ENCODE assay signal across 2 cellular contexts in the genomic region with DNA sequence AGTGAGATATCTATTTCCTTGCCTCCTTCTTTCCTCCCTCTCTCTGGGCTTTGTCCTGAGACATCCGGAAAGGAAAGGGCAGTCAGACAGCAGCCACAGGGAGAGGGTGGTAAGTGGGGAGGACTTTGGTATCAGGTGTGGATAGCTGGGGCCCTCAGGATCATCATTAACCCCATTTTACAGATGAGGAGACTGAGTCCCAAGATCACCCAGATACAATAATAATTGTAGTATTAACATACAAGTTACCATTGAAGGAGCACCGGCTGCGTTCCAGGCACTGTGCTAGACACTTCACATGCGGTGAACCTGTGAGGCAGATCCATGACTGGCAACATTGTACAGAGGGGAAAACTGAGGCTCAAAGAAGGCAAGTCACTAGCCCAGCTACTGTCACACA.
TF ChIP-seq lines count a peak whose summit lies in the region.

No MANE protein-coding gene starts in this region.

TF ChIP-seq in HepG2, 621 proteins besides CTCF, POLR2A, EP300 and RAD21:
- TF ChIP-seq NR2F1 (CRISPR knock-in tag; IDR thresholded peaks at IDR 0.05) (no peak), ZNF629 (CRISPR knock-in tag; conservative IDR thresholded peaks at IDR 0.05) (peak; percentile 81), AKAP8 (CRISPR knock-in tag; IDR thresholded peaks at IDR 0.05) (no peak), RXRA (CRISPR knock-in tag; IDR thresholded peaks at IDR 0.05) (no peak), ZMYM3 (CRISPR knock-in tag; IDR thresholded peaks at IDR 0.05) (0 out of 2 replicates have a peak, but pooled peaks have one; percentile 20), MED13 (CRISPR knock-in tag; IDR thresholded peaks at IDR 0.05) (no peak), ZNF709 (CRISPR knock-in tag; IDR thresholded peaks at IDR 0.05) (no peak), RBFOX2 (IDR thresholded peaks at IDR 0.05; ENCODE audit: low read depth, low read length) (no peak), CREM (IDR thresholded peaks at IDR 0.05) (no peak), CREM (CRISPR knock-in tag; IDR thresholded peaks at IDR 0.05) (no peak), NR2C2 (CRISPR knock-in tag; IDR thresholded peaks at IDR 0.05; ENCODE audit: borderline replicate concordance) (no peak), CHD2 (IDR thresholded peaks at IDR 0.05; ENCODE audit: low read depth, low read length) (no peak), REPIN1 (CRISPR knock-in tag; IDR thresholded peaks at IDR 0.05; ENCODE audit: borderline replicate concordance, low read depth) (no peak)
- TF ChIP-seq, protein P1, sequence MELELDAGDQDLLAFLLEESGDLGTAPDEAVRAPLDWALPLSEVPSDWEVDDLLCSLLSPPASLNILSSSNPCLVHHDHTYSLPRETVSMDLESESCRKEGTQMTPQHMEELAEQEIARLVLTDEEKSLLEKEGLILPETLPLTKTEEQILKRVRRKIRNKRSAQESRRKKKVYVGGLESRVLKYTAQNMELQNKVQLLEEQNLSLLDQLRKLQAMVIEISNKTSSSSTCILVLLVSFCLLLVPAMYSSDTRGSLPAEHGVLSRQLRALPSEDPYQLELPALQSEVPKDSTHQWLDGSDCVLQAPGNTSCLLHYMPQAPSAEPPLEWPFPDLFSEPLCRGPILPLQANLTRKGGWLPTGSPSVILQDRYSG (CRISPR knock-in tag; IDR thresholded peaks at IDR 0.05) = no peak
- TF ChIP-seq, protein P2, sequence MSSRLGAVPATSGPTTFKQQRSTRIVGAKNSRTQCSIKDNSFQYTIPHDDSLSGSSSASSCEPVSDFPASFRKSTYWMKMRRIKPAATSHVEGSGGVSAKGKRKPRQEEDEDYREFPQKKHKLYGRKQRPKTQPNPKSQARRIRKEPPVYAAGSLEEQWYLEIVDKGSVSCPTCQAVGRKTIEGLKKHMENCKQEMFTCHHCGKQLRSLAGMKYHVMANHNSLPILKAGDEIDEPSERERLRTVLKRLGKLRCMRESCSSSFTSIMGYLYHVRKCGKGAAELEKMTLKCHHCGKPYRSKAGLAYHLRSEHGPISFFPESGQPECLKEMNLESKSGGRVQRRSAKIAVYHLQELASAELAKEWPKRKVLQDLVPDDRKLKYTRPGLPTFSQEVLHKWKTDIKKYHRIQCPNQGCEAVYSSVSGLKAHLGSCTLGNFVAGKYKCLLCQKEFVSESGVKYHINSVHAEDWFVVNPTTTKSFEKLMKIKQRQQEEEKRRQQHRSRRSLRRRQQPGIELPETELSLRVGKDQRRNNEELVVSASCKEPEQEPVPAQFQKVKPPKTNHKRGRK (CRISPR knock-in tag; IDR thresholded peaks at IDR 0.05) = no peak
- TF ChIP-seq, protein P3, sequence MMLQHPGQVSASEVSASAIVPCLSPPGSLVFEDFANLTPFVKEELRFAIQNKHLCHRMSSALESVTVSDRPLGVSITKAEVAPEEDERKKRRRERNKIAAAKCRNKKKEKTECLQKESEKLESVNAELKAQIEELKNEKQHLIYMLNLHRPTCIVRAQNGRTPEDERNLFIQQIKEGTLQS (CRISPR knock-in tag; IDR thresholded peaks at IDR 0.05) = no peak
- TF ChIP-seq, protein P4, sequence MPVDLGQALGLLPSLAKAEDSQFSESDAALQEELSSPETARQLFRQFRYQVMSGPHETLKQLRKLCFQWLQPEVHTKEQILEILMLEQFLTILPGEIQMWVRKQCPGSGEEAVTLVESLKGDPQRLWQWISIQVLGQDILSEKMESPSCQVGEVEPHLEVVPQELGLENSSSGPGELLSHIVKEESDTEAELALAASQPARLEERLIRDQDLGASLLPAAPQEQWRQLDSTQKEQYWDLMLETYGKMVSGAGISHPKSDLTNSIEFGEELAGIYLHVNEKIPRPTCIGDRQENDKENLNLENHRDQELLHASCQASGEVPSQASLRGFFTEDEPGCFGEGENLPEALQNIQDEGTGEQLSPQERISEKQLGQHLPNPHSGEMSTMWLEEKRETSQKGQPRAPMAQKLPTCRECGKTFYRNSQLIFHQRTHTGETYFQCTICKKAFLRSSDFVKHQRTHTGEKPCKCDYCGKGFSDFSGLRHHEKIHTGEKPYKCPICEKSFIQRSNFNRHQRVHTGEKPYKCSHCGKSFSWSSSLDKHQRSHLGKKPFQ (CRISPR knock-in tag; IDR thresholded peaks at IDR 0.05; ENCODE audit: insufficient replicate concordance) = no peak

TF ChIP-seq in K562, 482 proteins besides CTCF, POLR2A, EP300 and RAD21 (continues in another document):
- TF ChIP-seq RBM34 (IDR thresholded peaks at IDR 0.05; ENCODE audit: borderline replicate concordance, insufficient read depth, low read length) (no peak), NFATC3 (IDR thresholded peaks at IDR 0.05) (no peak), KDM1A (IDR thresholded peaks at IDR 0.05) (peak; percentile 14 to 22; a peak in 1 of 4 replicates), RBM25 (IDR thresholded peaks at IDR 0.05; ENCODE audit: low read depth, low read length, severe bottlenecking) (peak; percentile 68), ZNF431 (CRISPR knock-in tag; IDR thresholded peaks at IDR 0.05) (no peak), ARNT (IDR thresholded peaks at IDR 0.05) (no peak)
- TF ChIP-seq, protein P5, sequence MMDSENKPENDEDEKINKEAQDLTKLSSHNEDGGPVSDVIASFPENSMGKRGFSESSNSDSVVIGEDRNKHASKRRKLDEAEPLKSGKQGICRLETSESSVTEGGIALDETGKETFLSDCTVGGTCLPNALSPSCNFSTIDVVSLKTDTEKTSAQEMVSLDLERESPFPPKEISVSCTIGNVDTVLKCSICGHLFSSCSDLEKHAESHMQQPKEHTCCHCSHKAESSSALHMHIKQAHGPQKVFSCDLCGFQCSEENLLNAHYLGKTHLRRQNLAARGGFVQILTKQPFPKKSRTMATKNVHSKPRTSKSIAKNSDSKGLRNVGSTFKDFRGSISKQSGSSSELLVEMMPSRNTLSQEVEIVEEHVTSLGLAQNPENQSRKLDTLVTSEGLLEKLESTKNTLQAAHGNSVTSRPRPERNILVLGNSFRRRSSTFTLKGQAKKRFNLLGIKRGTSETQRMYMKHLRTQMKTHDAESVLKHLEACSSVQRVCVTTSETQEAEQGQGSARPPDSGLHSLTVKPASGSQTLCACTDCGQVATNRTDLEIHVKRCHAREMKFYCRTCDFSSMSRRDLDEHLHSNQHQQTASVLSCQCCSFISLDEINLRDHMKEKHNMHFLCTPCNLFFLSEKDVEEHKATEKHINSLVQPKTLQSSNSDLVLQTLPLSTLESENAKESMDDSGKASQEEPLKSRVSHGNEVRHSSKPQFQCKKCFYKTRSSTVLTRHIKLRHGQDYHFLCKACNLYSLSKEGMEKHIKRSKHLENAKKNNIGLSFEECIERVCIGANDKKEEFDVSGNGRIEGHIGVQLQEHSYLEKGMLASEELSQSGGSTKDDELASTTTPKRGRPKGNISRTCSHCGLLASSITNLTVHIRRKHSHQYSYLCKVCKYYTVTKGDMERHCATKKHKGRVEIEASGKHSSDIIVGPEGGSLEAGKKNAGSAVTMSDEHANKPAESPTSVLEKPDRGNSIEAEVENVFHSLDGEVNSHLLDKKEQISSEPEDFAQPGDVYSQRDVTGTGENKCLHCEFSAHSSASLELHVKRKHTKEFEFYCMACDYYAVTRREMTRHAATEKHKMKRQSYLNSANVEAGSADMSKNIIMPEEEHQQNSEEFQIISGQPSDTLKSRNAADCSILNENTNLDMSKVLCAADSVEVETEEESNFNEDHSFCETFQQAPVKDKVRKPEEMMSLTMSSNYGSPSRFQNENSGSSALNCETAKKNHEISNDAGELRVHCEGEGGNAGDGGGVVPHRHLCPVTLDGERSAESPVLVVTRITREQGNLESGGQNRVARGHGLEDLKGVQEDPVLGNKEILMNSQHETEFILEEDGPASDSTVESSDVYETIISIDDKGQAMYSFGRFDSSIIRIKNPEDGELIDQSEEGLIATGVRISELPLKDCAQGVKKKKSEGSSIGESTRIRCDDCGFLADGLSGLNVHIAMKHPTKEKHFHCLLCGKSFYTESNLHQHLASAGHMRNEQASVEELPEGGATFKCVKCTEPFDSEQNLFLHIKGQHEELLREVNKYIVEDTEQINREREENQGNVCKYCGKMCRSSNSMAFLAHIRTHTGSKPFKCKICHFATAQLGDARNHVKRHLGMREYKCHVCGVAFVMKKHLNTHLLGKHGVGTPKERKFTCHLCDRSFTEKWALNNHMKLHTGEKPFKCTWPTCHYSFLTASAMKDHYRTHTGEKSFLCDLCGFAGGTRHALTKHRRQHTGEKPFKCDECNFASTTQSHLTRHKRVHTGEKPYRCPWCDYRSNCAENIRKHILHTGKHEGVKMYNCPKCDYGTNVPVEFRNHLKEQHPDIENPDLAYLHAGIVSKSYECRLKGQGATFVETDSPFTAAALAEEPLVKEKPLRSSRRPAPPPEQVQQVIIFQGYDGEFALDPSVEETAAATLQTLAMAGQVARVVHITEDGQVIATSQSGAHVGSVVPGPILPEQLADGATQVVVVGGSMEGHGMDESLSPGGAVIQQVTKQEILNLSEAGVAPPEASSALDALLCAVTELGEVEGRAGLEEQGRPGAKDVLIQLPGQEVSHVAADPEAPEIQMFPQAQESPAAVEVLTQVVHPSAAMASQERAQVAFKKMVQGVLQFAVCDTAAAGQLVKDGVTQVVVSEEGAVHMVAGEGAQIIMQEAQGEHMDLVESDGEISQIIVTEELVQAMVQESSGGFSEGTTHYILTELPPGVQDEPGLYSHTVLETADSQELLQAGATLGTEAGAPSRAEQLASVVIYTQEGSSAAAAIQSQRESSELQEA (IDR thresholded peaks at IDR 0.05; ENCODE audit: low read depth) = no peak
- TF ChIP-seq, protein P6, sequence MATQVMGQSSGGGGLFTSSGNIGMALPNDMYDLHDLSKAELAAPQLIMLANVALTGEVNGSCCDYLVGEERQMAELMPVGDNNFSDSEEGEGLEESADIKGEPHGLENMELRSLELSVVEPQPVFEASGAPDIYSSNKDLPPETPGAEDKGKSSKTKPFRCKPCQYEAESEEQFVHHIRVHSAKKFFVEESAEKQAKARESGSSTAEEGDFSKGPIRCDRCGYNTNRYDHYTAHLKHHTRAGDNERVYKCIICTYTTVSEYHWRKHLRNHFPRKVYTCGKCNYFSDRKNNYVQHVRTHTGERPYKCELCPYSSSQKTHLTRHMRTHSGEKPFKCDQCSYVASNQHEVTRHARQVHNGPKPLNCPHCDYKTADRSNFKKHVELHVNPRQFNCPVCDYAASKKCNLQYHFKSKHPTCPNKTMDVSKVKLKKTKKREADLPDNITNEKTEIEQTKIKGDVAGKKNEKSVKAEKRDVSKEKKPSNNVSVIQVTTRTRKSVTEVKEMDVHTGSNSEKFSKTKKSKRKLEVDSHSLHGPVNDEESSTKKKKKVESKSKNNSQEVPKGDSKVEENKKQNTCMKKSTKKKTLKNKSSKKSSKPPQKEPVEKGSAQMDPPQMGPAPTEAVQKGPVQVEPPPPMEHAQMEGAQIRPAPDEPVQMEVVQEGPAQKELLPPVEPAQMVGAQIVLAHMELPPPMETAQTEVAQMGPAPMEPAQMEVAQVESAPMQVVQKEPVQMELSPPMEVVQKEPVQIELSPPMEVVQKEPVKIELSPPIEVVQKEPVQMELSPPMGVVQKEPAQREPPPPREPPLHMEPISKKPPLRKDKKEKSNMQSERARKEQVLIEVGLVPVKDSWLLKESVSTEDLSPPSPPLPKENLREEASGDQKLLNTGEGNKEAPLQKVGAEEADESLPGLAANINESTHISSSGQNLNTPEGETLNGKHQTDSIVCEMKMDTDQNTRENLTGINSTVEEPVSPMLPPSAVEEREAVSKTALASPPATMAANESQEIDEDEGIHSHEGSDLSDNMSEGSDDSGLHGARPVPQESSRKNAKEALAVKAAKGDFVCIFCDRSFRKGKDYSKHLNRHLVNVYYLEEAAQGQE (CRISPR knock-in tag; IDR thresholded peaks at IDR 0.05; ENCODE audit: low read depth) = no peak
- TF ChIP-seq, protein P7, sequence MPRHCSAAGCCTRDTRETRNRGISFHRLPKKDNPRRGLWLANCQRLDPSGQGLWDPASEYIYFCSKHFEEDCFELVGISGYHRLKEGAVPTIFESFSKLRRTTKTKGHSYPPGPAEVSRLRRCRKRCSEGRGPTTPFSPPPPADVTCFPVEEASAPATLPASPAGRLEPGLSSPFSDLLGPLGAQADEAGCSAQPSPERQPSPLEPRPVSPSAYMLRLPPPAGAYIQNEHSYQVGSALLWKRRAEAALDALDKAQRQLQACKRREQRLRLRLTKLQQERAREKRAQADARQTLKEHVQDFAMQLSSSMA (CRISPR knock-in tag; IDR thresholded peaks at IDR 0.05) = no peak
- TF ChIP-seq, protein P8, sequence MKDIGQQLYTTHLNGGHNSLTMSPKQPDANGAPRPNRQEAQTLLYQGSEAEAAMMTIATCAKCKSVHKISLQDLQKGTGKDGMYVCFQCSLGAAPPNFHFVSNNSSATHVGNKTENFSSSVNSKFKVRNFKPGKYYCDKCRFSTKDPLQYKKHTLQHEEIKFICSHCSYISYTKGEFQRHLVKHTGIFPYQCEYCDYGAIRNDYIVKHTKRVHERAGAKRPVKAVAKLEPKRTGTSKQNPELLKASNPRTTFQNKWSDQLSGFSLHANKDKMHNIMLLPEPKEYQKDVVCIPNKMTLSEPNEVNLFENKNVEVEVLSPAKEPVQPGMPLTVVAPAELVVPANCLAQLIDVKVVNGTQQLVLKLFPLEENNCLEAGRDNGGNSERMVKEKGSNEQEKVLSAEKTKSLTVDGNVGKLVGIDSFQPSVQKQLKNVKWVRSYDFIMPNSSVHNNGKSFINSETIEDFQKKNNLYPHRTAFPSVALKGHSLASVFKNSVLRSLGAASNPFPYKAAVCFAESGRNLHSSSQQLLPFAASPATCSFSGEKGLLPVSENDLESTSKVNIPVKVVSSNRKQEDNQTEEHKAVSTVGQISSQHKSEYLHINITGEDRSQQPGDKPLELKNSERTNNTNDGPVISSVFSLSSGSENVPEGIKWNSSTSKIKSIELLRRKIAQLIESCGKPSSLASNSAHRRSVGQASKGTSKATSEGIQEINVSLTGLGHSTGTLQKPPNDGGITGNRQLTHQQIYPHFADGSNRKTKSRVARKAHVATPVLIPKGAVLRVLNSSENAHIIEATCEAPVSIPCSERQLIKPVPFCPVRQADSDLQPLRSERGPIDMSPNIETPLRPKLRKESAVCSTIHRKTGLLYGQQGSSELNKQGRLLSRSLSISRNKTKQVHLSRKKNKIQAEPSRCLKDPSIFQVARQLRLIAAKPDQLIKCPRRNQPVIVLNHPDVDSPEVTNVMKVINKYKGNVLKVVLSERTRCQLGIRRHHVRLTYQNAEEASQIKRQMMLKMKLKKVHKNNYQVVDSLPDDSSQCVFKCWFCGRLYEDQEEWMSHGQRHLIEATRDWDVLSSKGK (CRISPR knock-in tag; IDR thresholded peaks at IDR 0.05) = no peak
- TF ChIP-seq, protein P9, sequence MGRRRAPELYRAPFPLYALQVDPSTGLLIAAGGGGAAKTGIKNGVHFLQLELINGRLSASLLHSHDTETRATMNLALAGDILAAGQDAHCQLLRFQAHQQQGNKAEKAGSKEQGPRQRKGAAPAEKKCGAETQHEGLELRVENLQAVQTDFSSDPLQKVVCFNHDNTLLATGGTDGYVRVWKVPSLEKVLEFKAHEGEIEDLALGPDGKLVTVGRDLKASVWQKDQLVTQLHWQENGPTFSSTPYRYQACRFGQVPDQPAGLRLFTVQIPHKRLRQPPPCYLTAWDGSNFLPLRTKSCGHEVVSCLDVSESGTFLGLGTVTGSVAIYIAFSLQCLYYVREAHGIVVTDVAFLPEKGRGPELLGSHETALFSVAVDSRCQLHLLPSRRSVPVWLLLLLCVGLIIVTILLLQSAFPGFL (CRISPR knock-in tag; IDR thresholded peaks at IDR 0.05) = no peak
- TF ChIP-seq, protein P10, sequence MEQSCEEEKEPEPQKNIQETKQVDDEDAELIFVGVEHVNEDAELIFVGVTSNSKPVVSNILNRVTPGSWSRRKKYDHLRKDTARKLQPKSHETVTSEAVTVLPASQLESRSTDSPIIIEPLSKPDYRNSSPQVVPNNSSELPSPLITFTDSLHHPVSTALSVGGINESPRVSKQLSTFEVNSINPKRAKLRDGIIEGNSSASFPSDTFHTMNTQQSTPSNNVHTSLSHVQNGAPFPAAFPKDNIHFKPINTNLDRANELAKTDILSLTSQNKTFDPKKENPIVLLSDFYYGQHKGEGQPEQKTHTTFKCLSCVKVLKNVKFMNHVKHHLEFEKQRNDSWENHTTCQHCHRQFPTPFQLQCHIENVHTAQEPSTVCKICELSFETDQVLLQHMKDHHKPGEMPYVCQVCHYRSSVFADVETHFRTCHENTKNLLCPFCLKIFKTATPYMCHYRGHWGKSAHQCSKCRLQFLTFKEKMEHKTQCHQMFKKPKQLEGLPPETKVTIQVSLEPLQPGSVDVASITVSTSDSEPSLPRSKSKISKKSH (CRISPR knock-in tag; IDR thresholded peaks at IDR 0.05) = no peak
